Comparison of ENCODE assay signal across 11 cellular contexts in the genomic region with DNA sequence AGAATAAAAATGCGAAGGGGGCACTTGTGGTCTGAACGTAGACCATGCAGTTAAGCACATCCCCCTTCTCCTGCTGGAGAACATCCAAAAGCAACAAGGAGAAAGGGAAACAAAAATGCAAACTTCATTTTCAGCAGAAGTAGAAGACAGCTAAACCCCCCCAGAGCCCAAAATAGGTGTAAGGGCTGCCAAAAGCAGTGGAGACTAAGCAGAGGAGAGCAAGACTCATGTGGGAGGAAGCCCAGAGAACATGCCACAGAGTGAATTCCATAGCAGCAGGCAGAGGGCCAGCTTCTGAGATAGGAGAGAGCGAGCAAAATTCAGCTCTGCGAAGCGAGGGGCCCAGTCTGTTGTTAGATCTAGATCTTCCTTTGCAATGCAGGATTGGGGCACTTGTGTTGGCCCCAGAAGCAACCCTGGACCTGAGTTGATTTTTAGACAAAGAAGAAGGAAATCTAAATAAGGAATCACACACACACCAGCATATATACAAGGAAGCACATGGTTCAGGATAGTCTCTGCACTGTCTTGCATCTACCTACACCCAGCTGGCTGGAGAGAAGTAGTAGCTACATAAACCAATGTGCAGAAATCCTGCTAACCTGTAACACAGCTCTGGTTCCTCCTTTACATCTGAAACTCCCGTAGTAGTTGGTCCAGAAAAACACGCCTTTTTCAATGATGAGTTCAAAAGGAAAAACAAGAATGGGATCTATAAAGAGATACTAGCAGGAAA.
A peak's percentile ranks its signal among the peaks of the same experiment; 100 is the strongest.
DNase-seq lines count a peak whose midpoint lies in the region; ATAC-seq, FAIRE-seq and TF ChIP-seq lines count a peak whose summit lies in the region.
"Had no signal": no experiment of that assay in that cellular context is flagged by ENCODE, and none has a peak within 500 bp of the region (broad histone marks: within the 10 kb centered on the region; RNA-seq: fewer than 3 reads in every experiment).

No MANE protein-coding gene starts in this region.

- peak overlapping the region; percentile 86 for H3K18ac ChIP-seq in mesendoderm (ENCODE audit: low read length)

- TF ChIP-seq CTCF in Panc1 (IDR thresholded peaks at IDR 0.05) (no peak), endothelial cell of umbilical vein (IDR thresholded peaks at IDR 0.05; ENCODE audit: extremely low read depth in 1 of 2, insufficient read depth in 1 of 2, low read depth in 1 of 2, low read length in 2 of 2) (no peak), thoracic aorta (IDR thresholded peaks at IDR 0.05) (no peak)

- no peak overlapping the region for H4K5ac ChIP-seq in mesendoderm (ENCODE audit: low read length)

- H2BK120ac ChIP-seq in mesendoderm (ENCODE audit: low read depth, low read length): peak overlapping the region; percentile 23

- H2BK15ac ChIP-seq in mesendoderm (replicated peaks; ENCODE audit: low read depth): peak overlapping the region; percentile 99

- no peak overlapping the region for H3K4me2 ChIP-seq in endothelial cell of umbilical vein (ENCODE audit: insufficient read depth, low read length)
- no peak overlapping the region for H3K4me2 ChIP-seq in mesendoderm (ENCODE audit: low read length)

- H3K9me3 ChIP-seq in Panc1 (ENCODE audit: control insufficient read depth, insufficient read depth, low read depth, low read length): no peaks in the 10 kb centered on the region
- no peaks in the 10 kb centered on the region for H3K9me3 ChIP-seq in endothelial cell of umbilical vein (replicated peaks; ENCODE audit: control insufficient read depth, insufficient read depth, low read length)
- H3K9me3 ChIP-seq in thoracic aorta: no peaks in the 10 kb centered on the region
- H3K9me3 ChIP-seq: sigmoid colon had no signal

- no peak overlapping the region for H2AK5ac ChIP-seq in mesendoderm (ENCODE audit: low read length)

- H3K9me1 ChIP-seq in endothelial cell of umbilical vein (replicated peaks; ENCODE audit: control insufficient read depth, extremely low read depth, insufficient read depth, low read length): no peaks in the 10 kb centered on the region

- no peaks in the 10 kb centered on the region for H3K79me2 ChIP-seq in endothelial cell of umbilical vein (ENCODE audit: control insufficient read depth, insufficient read depth, low read length)
- no peaks in the 10 kb centered on the region for H3K79me2 ChIP-seq in mesendoderm (ENCODE audit: control insufficient read depth, insufficient read depth, low read length)

- H3K27me3 ChIP-seq in Panc1 (ENCODE audit: control insufficient read depth, insufficient read depth, low read length): no peaks in the 10 kb centered on the region
- H3K27me3 ChIP-seq in endothelial cell of umbilical vein (ENCODE audit: control insufficient read depth in 2 of 2, insufficient read depth in 2 of 2, low read length in 2 of 2): no peaks in the 10 kb centered on the region
- H3K27me3 ChIP-seq in mesendoderm (ENCODE audit: insufficient read depth, low read length, poor library complexity): no peaks in the 10 kb centered on the region
- H3K27me3 ChIP-seq in thoracic aorta (replicated peaks; ENCODE audit: insufficient read depth): no peaks in the 10 kb centered on the region
- H3K27me3 ChIP-seq: sigmoid colon had no signal

- POLR2A ChIA-PET in Panc1 (lab: Charles Lee): no interaction called here
- POLR2A ChIA-PET in endothelial cell of umbilical vein (lab: Charles Lee): no interaction called here

- H3K27ac ChIP-seq in Panc1 (ENCODE audit: low read length) (peak overlapping the region; percentile 83), endothelial cell of umbilical vein (ENCODE audit: insufficient read depth, low read depth, low read length) (no peak overlapping the region), mesendoderm (ENCODE audit: low read depth, low read length) (no peak overlapping the region), thoracic aorta (peak overlapping the region; percentile 58 to 62)

- peak; percentile 96 for ATAC-seq in Panc1
- peak; percentile 79 for ATAC-seq in thoracic aorta (ENCODE audit: insufficient number of reproducible peaks, low FRiP score, low read depth)
- ATAC-seq in GM21390 (IDR thresholded peaks at IDR 0.05; ENCODE audit: unreplicated experiment): no peak

- H3K4ac ChIP-seq in mesendoderm (ENCODE audit: low read depth, low read length): no peak overlapping the region

- H2BK5ac ChIP-seq in mesendoderm (ENCODE audit: low read length): no peak overlapping the region

- CTCF ChIA-PET in Panc1 (lab: Charles Lee) (no interaction called here), endothelial cell of umbilical vein (lab: Charles Lee) (interaction anchor here (1.4 to 1.5 kb wide), 2 partner anchors 13 to 200 kb away, joined by 3 to 6 read pairs; a partner anchor contains a TSS)

- BruUV-seq in Panc1 (replicated peaks; lab: Mats Ljungman, UMichigan): no TSS peak
- no TSS peak for BruUV-seq in endothelial cell of umbilical vein (replicated peaks; lab: Mats Ljungman, UMichigan)

- intact Hi-C loops in Panc1 (cut with micrococcal nuclease; ENCODE audit: unreplicated experiment): no loop called here
- intact Hi-C loops in endothelial cell of umbilical vein (cut with micrococcal nuclease): no loop called here

- H2AFZ ChIP-seq in endothelial cell of umbilical vein (ENCODE audit: low read depth, low read length): peak overlapping the region; percentile 0

- peak overlapping the region; percentile 56 for H4K8ac ChIP-seq in mesendoderm (ENCODE audit: low read depth, low read length)

- DNase-seq in Panc1 (ENCODE audit: low read depth, low spot score) (no peak), endothelial cell of umbilical vein (ENCODE audit: low read depth, low spot score) (peak; percentile 19), mesendoderm (peak; percentile 51), thoracic aorta (ENCODE audit: low spot score) (peak; percentile 13), NCI-H2196 (lab: John Stamatoyannopoulos, UW; ENCODE audit: unreplicated experiment) (no peak), mesenteric fat pad (ENCODE audit: low spot score) (no peak)
- no peak for DNase-seq in stimulated activated CD4-positive, alpha-beta T cell treated with anti-CD3 and anti-CD28 coated beads, Interleukin-2, amount 100 ng/mL, for 48 hours
- DNase-seq: activated T-cell treated with anti-CD3 and anti-CD28 coated beads, Interleukin-2, amount 50 U/mL, for 24 hours; NCI-H1417 treated with DMSO at 0.1 percent for 48 hours; sigmoid colon had no signal

- no peaks in the 10 kb centered on the region for H3K36me3 ChIP-seq in Panc1 (ENCODE audit: control insufficient read depth, insufficient read depth, low read length)
- no peaks in the 10 kb centered on the region for H3K36me3 ChIP-seq in endothelial cell of umbilical vein (ENCODE audit: control insufficient read depth in 2 of 2, extremely low read depth in 1 of 2, insufficient read depth in 2 of 2, low read length in 2 of 2)
- H3K36me3 ChIP-seq in mesendoderm (ENCODE audit: control insufficient read depth, insufficient read depth, low read length): no peaks in the 10 kb centered on the region
- no peaks in the 10 kb centered on the region for H3K36me3 ChIP-seq in thoracic aorta
- H3K36me3 ChIP-seq: sigmoid colon had no signal

- TF ChIP-seq POLR2A in endothelial cell of umbilical vein (IDR thresholded peaks at IDR 0.05; ENCODE audit: low read depth, low read length): no peak

- no peak overlapping the region for H3K56ac ChIP-seq in mesendoderm (ENCODE audit: low read length)

- dilution Hi-C loops in endothelial cell of umbilical vein (cut with MboI; ENCODE audit: extremely low pct_ligation_motif_present, low sequenced_read_pairs): no loop called here

- H3K79me1 ChIP-seq in mesendoderm (ENCODE audit: low read length): no peaks in the 10 kb centered on the region

- no peak for FAIRE-seq in endothelial cell of umbilical vein (lab: Jason Lieb, UNC)

- no peak overlapping the region for H3K23ac ChIP-seq in mesendoderm (ENCODE audit: low read length)

- no CpG with 5 or more reads among the region's 7 CpGs for WGBS in mesendoderm (ENCODE audit: extremely low coverage, insufficient coverage, low lambda C conversion rate)

- in situ Hi-C loops in Panc1 (cut with HindIII; ENCODE audit: low pct_unique_long_range_greater_than_20kb, low sequenced_read_pairs): no loop called here

- H3K9ac ChIP-seq in endothelial cell of umbilical vein (replicated peaks; ENCODE audit: extremely low read depth, insufficient read depth, low read length) (no peak overlapping the region), mesendoderm (ENCODE audit: low read length) (no peak overlapping the region)

- H3K4me1 ChIP-seq in Panc1 (ENCODE audit: control insufficient read depth, insufficient read depth, low read length): peaks cover 22% of the 10 kb centered on the region
- no peaks in the 10 kb centered on the region for H3K4me1 ChIP-seq in endothelial cell of umbilical vein (ENCODE audit: control insufficient read depth, extremely low read depth, insufficient read depth, low read length)
- no peaks in the 10 kb centered on the region for H3K4me1 ChIP-seq in mesendoderm (ENCODE audit: control insufficient read depth, low read depth, low read length)
- peaks cover 28 to 44% of the 10 kb centered on the region in 2 donors for H3K4me1 ChIP-seq in thoracic aorta (ENCODE audit: control insufficient read depth in 1 of 2, low read depth in 2 of 2)

- no peaks in the 10 kb centered on the region for H4K20me1 ChIP-seq in endothelial cell of umbilical vein (replicated peaks; ENCODE audit: control insufficient read depth, extremely low read depth, insufficient read depth, low read length)

- peak overlapping the region in 1 of 2 experiments; percentile 23; a peak in 2 of 4 replicates for H3K4me3 ChIP-seq in Panc1 (ENCODE audit: low read depth in 2 of 2, low read length in 2 of 2)
- H3K4me3 ChIP-seq in endothelial cell of umbilical vein (replicated peaks in 1 of 3; ENCODE audit: insufficient read depth in 1 of 3, low read depth in 1 of 3, low read length in 3 of 3): no peak overlapping the region
- no peak overlapping the region for H3K4me3 ChIP-seq in mesendoderm (ENCODE audit: low read length)
- H3K4me3 ChIP-seq in thoracic aorta: peak overlapping the region; percentile 58

TF ChIP-seq in endothelial cell of umbilical vein, 7 proteins besides CTCF, POLR2A, EP300 and RAD21:
- TF ChIP-seq GATA2 (IDR thresholded peaks at IDR 0.05; ENCODE audit: insufficient read depth, insufficient read length, low read depth, low read length) (no peak), EZH2 (IDR thresholded peaks at IDR 0.05; ENCODE audit: borderline replicate concordance, low read depth, low read length, severe bottlenecking) (no peak), POLR2AphosphoS5 (IDR thresholded peaks at IDR 0.05; ENCODE audit: insufficient read depth, low read depth, low read length) (no peak), FOS (IDR thresholded peaks at IDR 0.05; ENCODE audit: borderline replicate concordance, insufficient read depth, low read length) (no peak), JUN (IDR thresholded peaks at IDR 0.05; ENCODE audit: borderline replicate concordance, insufficient read depth, insufficient read length, low read depth) (no peak), MYC (IDR thresholded peaks at IDR 0.05; ENCODE audit: low read depth, low read length) (no peak)
- TF ChIP-seq, protein P1, sequence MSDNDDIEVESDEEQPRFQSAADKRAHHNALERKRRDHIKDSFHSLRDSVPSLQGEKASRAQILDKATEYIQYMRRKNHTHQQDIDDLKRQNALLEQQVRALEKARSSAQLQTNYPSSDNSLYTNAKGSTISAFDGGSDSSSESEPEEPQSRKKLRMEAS (IDR thresholded peaks at IDR 0.05; ENCODE audit: insufficient read depth, insufficient read length): no peak
TF ChIP-seq in endothelial cell of umbilical vein: peak in this region for 0.

Comparison
In these comparisons a context has a peak if more than half of its experiments do, and no peak if none do; other contexts are left out.
1. DNase-seq: peak in endothelial cell of umbilical vein (single experiment), mesendoderm (single experiment) and thoracic aorta (single experiment); none in Panc1 (single experiment), NCI-H2196 (single experiment), mesenteric fat pad (single experiment) and stimulated activated CD4-positive, alpha-beta T cell treated with anti-CD3 and anti-CD28 coated beads, Interleukin-2, amount 100 ng/mL, for 48 hours (0 of 2).
2. H3K27ac ChIP-seq: peak in Panc1 (single experiment) and thoracic aorta (2 of 2); none in endothelial cell of umbilical vein (single experiment) and mesendoderm (single experiment).